In genomic region chr10:1454428-1454827, GRCh38 we compare ENCODE assay signal across 10 cellular contexts.
DNase-seq lines count a peak whose midpoint lies in the region; ATAC-seq lines count a peak whose summit lies in the region.
"Had no signal": no experiment of that assay in that cellular context is flagged by ENCODE, and none has a peak within 500 bp of the region (broad histone marks: within the 10 kb centered on the region; RNA-seq: fewer than 3 reads in every experiment).

No MANE protein-coding gene starts in this region.

- H3K4me1 Mint-ChIP-seq in naive B cell = peaks cover 44 to 64% (median 61%) of the 10 kb centered on the region in 3 donors

- peaks cover 6 to 14% of the 10 kb centered on the region in 2 donors for H3K36me3 Mint-ChIP-seq in naive B cell

- peaks cover 6 to 22% (median 12%) of the 10 kb centered on the region in 7 donors for H3K9me3 Mint-ChIP-seq in naive B cell

- peak overlapping the region; percentile 28 to 86 (median 61) for H3K4me3 Mint-ChIP-seq in naive B cell

- no peak for DNase-seq in activated CD4-positive, CD25-positive, alpha-beta regulatory T cell treated with anti-CD3 and anti-CD28 coated beads, Interleukin-2, amount 50 U/mL, for 72 hours
- DNase-seq in naive B cell (peak; percentile 88), H4 (ENCODE audit: low spot score) (no peak), iPS-NIHi11 (ENCODE audit: low spot score) (no peak), KG1 (lab: John Stamatoyannopoulos, UW) (no peak)
- DNase-seq: activated T-cell treated with anti-CD3 and anti-CD28 coated beads, Interleukin-2, amount 50 U/mL, for 48 hours had no signal

- peak overlapping the region; percentile 68 to 94 (median 88) for H3K27ac Mint-ChIP-seq in naive B cell

- peak; percentile 27 to 51 for ATAC-seq in activated CD4-positive, CD25-positive, alpha-beta regulatory T cell treated with anti-CD3 and anti-CD28 coated beads, Interleukin-2, amount 50 U/mL, for 24 hours
- ATAC-seq in GM21526 (IDR thresholded peaks at IDR 0.05; ENCODE audit: low FRiP score, unreplicated experiment) (peak; percentile 97), HG03378 (IDR thresholded peaks at IDR 0.05; ENCODE audit: unreplicated experiment) (peak; percentile 99), naive B cell (ENCODE audit: low read depth in 2 of 2) (peak; percentile 96 to 97)
- ATAC-seq: Panc1 had no signal

- no peaks in the 10 kb centered on the region for H3K27me3 Mint-ChIP-seq in naive B cell

Comparison
In these comparisons a context has a peak if more than half of its experiments do, and no peak if none do; other contexts are left out.
1. ATAC-seq: peak in every context shown above with its lines; median percentile 99 in HG03378; 97 in GM21526; 96 in naive B cell; 39 in activated CD4-positive, CD25-positive, alpha-beta regulatory T cell treated with anti-CD3 and anti-CD28 coated beads, Interleukin-2, amount 50 U/mL, for 24 hours.